In genomic region chr3:105997800-105998526, GRCh38 we compare ENCODE assay signal across 10 cellular contexts.
A peak's percentile ranks its signal among the peaks of the same experiment; 100 is the strongest.
DNase-seq lines count a peak whose midpoint lies in the region; ATAC-seq, FAIRE-seq and TF ChIP-seq lines count a peak whose summit lies in the region.
"Had no signal": no experiment of that assay in that cellular context is flagged by ENCODE, and none has a peak within 500 bp of the region (broad histone marks: within the 10 kb centered on the region; RNA-seq: fewer than 3 reads in every experiment).

No MANE protein-coding gene starts in this region.

- TF ChIP-seq RAD21 in A549 (conservative IDR thresholded peaks at IDR 0.05 in 1 of 2, IDR thresholded peaks at IDR 0.05 in 1 of 2) = peak in 1 of 2 experiments; percentile 43; a peak in 2 of 5 replicates

- TF ChIP-seq CTCF in A549 (IDR thresholded peaks at IDR 0.05) = no peak

- H3K4me3 ChIP-seq in A549 = no peak overlapping the region
- H3K4me3 ChIP-seq in adipocyte (ENCODE audit: low read length) = peak overlapping the region; percentile 79
- H3K4me3 ChIP-seq in H7 (ENCODE audit: insufficient read depth, low read depth, low read length) = no peak overlapping the region

- H3K9me3 ChIP-seq in A549 (peaks cover 14% of the 10 kb centered on the region; the same call in 2 of the 3 replicates), adipocyte (ENCODE audit: control insufficient read depth, low read length) (peaks cover under 1% of the 10 kb centered on the region)

- peak in 1 of 2 experiments; percentile 83 for DNase-seq in A549 (ENCODE audit: low read depth in 1 of 2, low spot score in 1 of 2)
- DNase-seq in HTR-8/SVneo (ENCODE audit: insufficient read length, low spot score) = no peak
- peak; percentile 95 for DNase-seq in adipocyte (ENCODE audit: low read depth)
- DNase-seq in iris pigment epithelial cell (ENCODE audit: low read depth) = peak; percentile 98
- DNase-seq in NCI-H2107 treated with DMSO at 0.1 percent for 48 hours (lab: John Stamatoyannopoulos, UW; ENCODE audit: unreplicated experiment) = no peak
- DNase-seq in NCI-H1417 (lab: John Stamatoyannopoulos, UW) = no peak
- no peak for DNase-seq in H7
- DNase-seq: NCI-H1436 treated with DMSO at 0.1 percent for 48 hours; stimulated activated CD4-positive, alpha-beta T cell treated with anti-CD3 and anti-CD28 coated beads, Interleukin-4, amount 100 ng/mL, for 4 hours had no signal

- peak overlapping the region; percentile 82 to 86 for H3K27ac ChIP-seq in A549

- peak overlapping the region; percentile 69 for H3K4me2 ChIP-seq in A549

- H3K9ac ChIP-seq in adipocyte (ENCODE audit: low read length) = peak overlapping the region; percentile 85

- CTCF ChIA-PET in A549 (lab: Yijun Ruan, JAX) = interaction anchor here (0.6 to 2.4 kb wide), 5 partner anchors 10 to 1120 kb away, joined by 3 to 6 read pairs (median 3); no protein-coding TSS in a partner anchor

- ATAC-seq in A549 (peak; percentile 96 to 97), GM21723 (IDR thresholded peaks at IDR 0.05; ENCODE audit: unreplicated experiment) (no peak)

- TF ChIP-seq EP300 in A549 (IDR thresholded peaks at IDR 0.05) = peak in 1 of 2 experiments; percentile 43; a peak in 1 of 5 replicates

- H3K27me3 ChIP-seq in adipocyte (replicated peaks; ENCODE audit: control insufficient read depth, insufficient read depth, low read length) (no peaks in the 10 kb centered on the region), H7 (ENCODE audit: control insufficient read depth, insufficient read depth, low read length) (no peaks in the 10 kb centered on the region)

- H3K36me3 ChIP-seq in adipocyte (ENCODE audit: control insufficient read depth, insufficient read depth, low read length, severe bottlenecking) (no peaks in the 10 kb centered on the region), H7 (replicated peaks; ENCODE audit: control insufficient read depth, insufficient read depth, low read length) (no peaks in the 10 kb centered on the region)

- 15% methylated on average over 3 of the region's 3 CpGs for WGBS in A549 (ENCODE audit: missing lambda C conversion rate)

- POLR2A ChIA-PET in A549 (lab: Yijun Ruan, JAX) = interaction anchor here (1.2 to 1.5 kb wide), 2 partner anchors 115 to 128 kb away, joined by 5 to 7 read pairs; no protein-coding TSS in a partner anchor

- H3K4me1 ChIP-seq in A549 (peaks cover 18% of the 10 kb centered on the region), adipocyte (ENCODE audit: control insufficient read depth, insufficient read depth, low read length) (peaks cover 13% of the 10 kb centered on the region)

- TF ChIP-seq POLR2A in A549 (IDR thresholded peaks at IDR 0.05; ENCODE audit: low read length) = no peak

- FAIRE-seq in A549 (lab: Jason Lieb, UNC) (peak; percentile 67), HTR-8/SVneo (lab: Jason Lieb, UNC) (peak; percentile 94)

TF ChIP-seq in A549, 52 proteins besides CTCF, POLR2A, EP300 and RAD21 (continues in another document):
- no peak for TF ChIP-seq HMGXB4 (CRISPR knock-in tag; IDR thresholded peaks at IDR 0.05; ENCODE audit: borderline replicate concordance)
- no peak for TF ChIP-seq KDM5A (IDR thresholded peaks at IDR 0.05)
- TF ChIP-seq ESRRA (IDR thresholded peaks at IDR 0.05; ENCODE audit: borderline replicate concordance, low read length) = no peak
- peak; percentile 70 for TF ChIP-seq JUNB (IDR thresholded peaks at IDR 0.05)
- no peak for TF ChIP-seq ZSCAN20 (CRISPR knock-in tag; IDR thresholded peaks at IDR 0.05)
- no peak for TF ChIP-seq BHLHE40 (IDR thresholded peaks at IDR 0.05; ENCODE audit: low read depth, low read length)
- no peak for TF ChIP-seq RFX5 (IDR thresholded peaks at IDR 0.05)
- TF ChIP-seq ATOH8 (CRISPR knock-in tag; IDR thresholded peaks at IDR 0.05; ENCODE audit: low read depth) = no peak
- no peak for TF ChIP-seq RARB (CRISPR knock-in tag; IDR thresholded peaks at IDR 0.05)
- no peak for TF ChIP-seq USF2 (IDR thresholded peaks at IDR 0.05)
- peak; percentile 27; the same call in 1 of the 3 replicates for TF ChIP-seq SMC3 (IDR thresholded peaks at IDR 0.05)
- no peak for TF ChIP-seq CHD2 (IDR thresholded peaks at IDR 0.05; ENCODE audit: low read length, partially characterized antibody)
- TF ChIP-seq RNF2 (IDR thresholded peaks at IDR 0.05; ENCODE audit: borderline replicate concordance, low read depth) = no peak
- TF ChIP-seq, protein P1, sequence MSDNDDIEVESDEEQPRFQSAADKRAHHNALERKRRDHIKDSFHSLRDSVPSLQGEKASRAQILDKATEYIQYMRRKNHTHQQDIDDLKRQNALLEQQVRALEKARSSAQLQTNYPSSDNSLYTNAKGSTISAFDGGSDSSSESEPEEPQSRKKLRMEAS (IDR thresholded peaks at IDR 0.05) = no peak
- TF ChIP-seq FOSB (CRISPR knock-in tag; IDR thresholded peaks at IDR 0.05) = no peak
- no peak for TF ChIP-seq HDAC2 (IDR thresholded peaks at IDR 0.05)
- TF ChIP-seq HOXB5 (CRISPR knock-in tag; IDR thresholded peaks at IDR 0.05) = no peak
- TF ChIP-seq ELK1 (IDR thresholded peaks at IDR 0.05; ENCODE audit: low read depth, low read length) = no peak
- no peak for TF ChIP-seq EHMT2 (IDR thresholded peaks at IDR 0.05; ENCODE audit: low read depth)
- TF ChIP-seq HOXA7 (CRISPR knock-in tag; IDR thresholded peaks at IDR 0.05) = no peak
- TF ChIP-seq EHF (CRISPR knock-in tag; IDR thresholded peaks at IDR 0.05) = no peak
- TF ChIP-seq HES2 (IDR thresholded peaks at IDR 0.05) = 0 out of 2 replicates have a peak, but pooled peaks have one; percentile 43
- no peak for TF ChIP-seq TP53 (CRISPR knock-in tag; IDR thresholded peaks at IDR 0.05)
- TF ChIP-seq ZNF302 (CRISPR knock-in tag; IDR thresholded peaks at IDR 0.05) = no peak
- peak; percentile 78 for TF ChIP-seq FOSL2 (IDR thresholded peaks at IDR 0.05)
- peak; percentile 83 for TF ChIP-seq FOSL2 (CRISPR knock-in tag; IDR thresholded peaks at IDR 0.05)
- TF ChIP-seq KDM1A (IDR thresholded peaks at IDR 0.05; ENCODE audit: low read depth) = no peak
- no peak for TF ChIP-seq NPAS2 (CRISPR knock-in tag; IDR thresholded peaks at IDR 0.05; ENCODE audit: borderline replicate concordance)
- 0 out of 2 replicates have a peak, but pooled peaks have one; percentile 62 for TF ChIP-seq GATA3 (IDR thresholded peaks at IDR 0.05; ENCODE audit: borderline replicate concordance)
- no peak for TF ChIP-seq HEYL (CRISPR knock-in tag; IDR thresholded peaks at IDR 0.05)
- no peak for TF ChIP-seq CBX8 (IDR thresholded peaks at IDR 0.05)
- no peak for TF ChIP-seq ZFP36 (IDR thresholded peaks at IDR 0.05; ENCODE audit: borderline replicate concordance, partially characterized antibody)
- TF ChIP-seq MAZ (IDR thresholded peaks at IDR 0.05; ENCODE audit: borderline replicate concordance, low read depth, low read length) = no peak
- peak; percentile 83 to 89 for TF ChIP-seq CEBPB (IDR thresholded peaks at IDR 0.05)

Comparison
In these comparisons a context has a peak if more than half of its experiments do, and no peak if none do; other contexts are left out.
1. DNase-seq: peak in adipocyte (single experiment) and iris pigment epithelial cell (single experiment); none in HTR-8/SVneo (single experiment), NCI-H2107 treated with DMSO at 0.1 percent for 48 hours (single experiment), NCI-H1417 (0 of 3) and H7 (single experiment).